In genomic region chr2:20350753-20351554, GRCh38 we compare ENCODE assay signal across 8 cellular contexts. TPM values are rescaled to one million over a fixed set of nuclear protein-coding genes. Genes with fewer than 3 reads are reported as not detected.
DNase-seq lines count a peak whose midpoint lies in the region; ATAC-seq and TF ChIP-seq lines count a peak whose summit lies in the region.

A gene with protein sequence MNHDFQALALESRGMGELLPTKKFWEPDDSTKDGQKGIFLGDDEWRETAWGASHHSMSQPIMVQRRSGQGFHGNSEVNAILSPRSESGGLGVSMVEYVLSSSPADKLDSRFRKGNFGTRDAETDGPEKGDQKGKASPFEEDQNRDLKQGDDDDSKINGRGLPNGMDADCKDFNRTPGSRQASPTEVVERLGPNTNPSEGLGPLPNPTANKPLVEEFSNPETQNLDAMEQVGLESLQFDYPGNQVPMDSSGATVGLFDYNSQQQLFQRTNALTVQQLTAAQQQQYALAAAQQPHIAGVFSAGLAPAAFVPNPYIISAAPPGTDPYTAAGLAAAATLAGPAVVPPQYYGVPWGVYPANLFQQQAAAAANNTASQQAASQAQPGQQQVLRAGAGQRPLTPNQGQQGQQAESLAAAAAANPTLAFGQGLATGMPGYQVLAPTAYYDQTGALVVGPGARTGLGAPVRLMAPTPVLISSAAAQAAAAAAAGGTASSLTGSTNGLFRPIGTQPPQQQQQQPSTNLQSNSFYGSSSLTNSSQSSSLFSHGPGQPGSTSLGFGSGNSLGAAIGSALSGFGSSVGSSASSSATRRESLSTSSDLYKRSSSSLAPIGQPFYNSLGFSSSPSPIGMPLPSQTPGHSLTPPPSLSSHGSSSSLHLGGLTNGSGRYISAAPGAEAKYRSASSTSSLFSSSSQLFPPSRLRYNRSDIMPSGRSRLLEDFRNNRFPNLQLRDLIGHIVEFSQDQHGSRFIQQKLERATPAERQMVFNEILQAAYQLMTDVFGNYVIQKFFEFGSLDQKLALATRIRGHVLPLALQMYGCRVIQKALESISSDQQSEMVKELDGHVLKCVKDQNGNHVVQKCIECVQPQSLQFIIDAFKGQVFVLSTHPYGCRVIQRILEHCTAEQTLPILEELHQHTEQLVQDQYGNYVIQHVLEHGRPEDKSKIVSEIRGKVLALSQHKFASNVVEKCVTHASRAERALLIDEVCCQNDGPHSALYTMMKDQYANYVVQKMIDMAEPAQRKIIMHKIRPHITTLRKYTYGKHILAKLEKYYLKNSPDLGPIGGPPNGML (minus strand): TSS chr2:20350844. CDS start chr2:20327360, 23,484 bp downstream.

- H3K36me3 Mint-ChIP-seq in activated naive CD8-positive, alpha-beta T cell = no peaks in the 10 kb centered on the region

- H3K9me3 Mint-ChIP-seq in activated naive CD8-positive, alpha-beta T cell (ENCODE audit: low read depth) = no peaks in the 10 kb centered on the region

- peak; percentile 92 for DNase-seq in GM12864 (ENCODE audit: low read depth)
- peak; percentile 94 for DNase-seq in NCI-H1105 treated with DMSO at 0.1 percent for 48 hours (lab: John Stamatoyannopoulos, UW)
- peak; percentile 94 for DNase-seq in SKM-1 treated with dmso at 0.1 percent for 144 hours (lab: John Stamatoyannopoulos, UW; ENCODE audit: unreplicated experiment)
- peak; percentile 96 for DNase-seq in glomerular visceral epithelial cell (ENCODE audit: extremely low spot score)
- DNase-seq in omental fat pad (ENCODE audit: low spot score) = peak; percentile 73

- ATAC-seq in HG02678 (IDR thresholded peaks at IDR 0.05; ENCODE audit: unreplicated experiment) (peak; percentile 82), omental fat pad (ENCODE audit: low FRiP score) (peak; percentile 96)

- peaks cover 38% of the 10 kb centered on the region for H3K4me1 Mint-ChIP-seq in activated naive CD8-positive, alpha-beta T cell (ENCODE audit: low read depth)

- H3K27ac ChIP-seq in temporal lobe (ENCODE audit: low read depth, low read length) = peak within 1 kb of the TSS; percentile 93

- H3K27me3 Mint-ChIP-seq in activated naive CD8-positive, alpha-beta T cell = no peaks in the 10 kb centered on the region

- no peak for TF ChIP-seq CTCF in GM12864 (IDR thresholded peaks at IDR 0.05; ENCODE audit: low read depth, low read length, missing control alignments)
- no peak for TF ChIP-seq CTCF in omental fat pad (IDR thresholded peaks at IDR 0.05)

- peak within 1 kb of the TSS; percentile 97 for H3K4me3 ChIP-seq in GM12864 (ENCODE audit: low read depth, low read length)

- H3K4me3 Mint-ChIP-seq in activated naive CD8-positive, alpha-beta T cell = peak within 1 kb of the TSS; percentile 92

- H3K27ac Mint-ChIP-seq in activated naive CD8-positive, alpha-beta T cell = peak within 1 kb of the TSS; percentile 87

RNA-seq across cellular contexts. Expression of the gene that starts here (rescaled TPM):
- 10 to 100 TPM; 42.3 to 72.4 (median 57.8) TPM for total RNA-seq in omental fat pad
- total RNA-seq in temporal lobe = 143 TPM

Comparison
In these comparisons a context has a peak if more than half of its experiments do, and no peak if none do; other contexts are left out.
1. Peak in every context shown above with its lines: DNase-seq, ATAC-seq, H3K4me3 ChIP-seq and H3K27ac ChIP-seq.